ENCODE assay signal across 9 cellular contexts in genomic region chr1:22352896-22353295, GRCh38.
"Had no signal": no experiment of that assay in that cellular context is flagged by ENCODE, and none has a peak within 500 bp of the region (broad histone marks: within the 10 kb centered on the region; RNA-seq: fewer than 3 reads in every experiment).

No MANE protein-coding gene starts in this region.

- H3K36me3 Mint-ChIP-seq: IgD-negative memory B cell had no signal

- H3K9ac ChIP-seq: KMS-11 had no signal

- H3K27ac Mint-ChIP-seq: IgD-negative memory B cell had no signal

- H3K4me3 Mint-ChIP-seq: IgD-negative memory B cell had no signal

- H3K27ac ChIP-seq: HL-60, KMS-11 had no signal

- DNase-seq: IMR-90, KBM-7, KG1 had no signal

- ATAC-seq: HepG2, K562 had no signal

- FAIRE-seq: HepG2, HTR-8/SVneo had no signal

- H3K4me3 ChIP-seq: K562 had no signal
